ENCODE assay signal across 19 cellular contexts in genomic region chr1:237227507-237227906, GRCh38.
DNase-seq lines count a peak whose midpoint lies in the region; ATAC-seq and TF ChIP-seq lines count a peak whose summit lies in the region.
"Had no signal": no experiment of that assay in that cellular context is flagged by ENCODE, and none has a peak within 500 bp of the region (broad histone marks: within the 10 kb centered on the region; RNA-seq: fewer than 3 reads in every experiment).

No MANE protein-coding gene starts in this region.

- peak; percentile 40 to 65 (median 51) for ATAC-seq in heart right ventricle
- peak; percentile 45 to 50 for ATAC-seq in right cardiac atrium
- no peak for ATAC-seq in HG02798 (IDR thresholded peaks at IDR 0.05; ENCODE audit: poor library complexity, unreplicated experiment)
- ATAC-seq: A549 had no signal

- no peaks in the 10 kb centered on the region for H3K9me3 ChIP-seq in HEK293 (ENCODE audit: control insufficient read depth, insufficient read depth, low read depth, low read length)
- no peaks in the 10 kb centered on the region for H3K9me3 ChIP-seq in heart right ventricle
- no peaks in the 10 kb centered on the region for H3K9me3 ChIP-seq in right cardiac atrium (ENCODE audit: control insufficient read depth, low read length)
- H3K9me3 ChIP-seq: A549, Caco-2 had no signal

- H3K27me3 ChIP-seq in heart right ventricle (no peaks in the 10 kb centered on the region), right cardiac atrium (ENCODE audit: control insufficient read depth, insufficient read depth) (no peaks in the 10 kb centered on the region)

- intact Hi-C loops in heart right ventricle (cut with DNase I): no loop called here
- intact Hi-C loops in right cardiac atrium (cut with DNase I): no loop called here

- TF ChIP-seq CTCF in HEK293 (tag by site-specific recombination; IDR thresholded peaks at IDR 0.05): no peak
- no peak for TF ChIP-seq CTCF in heart right ventricle (IDR thresholded peaks at IDR 0.05)

- peak; percentile 51 for DNase-seq in DMS 273 (lab: John Stamatoyannopoulos, UW; ENCODE audit: unreplicated experiment)
- DNase-seq in DMS 273 treated with DMSO at 0.1 percent for 48 hours (lab: John Stamatoyannopoulos, UW): no peak
- DNase-seq in heart right ventricle: no peak
- DNase-seq in right cardiac atrium: peak in 2 of 3 donors; percentile 62 to 64
- no peak for DNase-seq in NCI-H510A treated with DMSO at 0.1 percent for 48 hours (lab: John Stamatoyannopoulos, UW)
- no peak for DNase-seq in NCI-H1105 treated with DMSO at 0.1 percent for 48 hours (lab: John Stamatoyannopoulos, UW)
- DNase-seq: AML-193; Caco-2; CD4-positive, alpha-beta T cell; DMS79 treated with DMSO at 0.1 percent for 48 hours; GF-D8; HCEC 1CT; HFFc6; IMR-90 had no signal

- H3K27ac ChIP-seq in HEK293 (ENCODE audit: extremely low read depth, low read depth, low read length) (no peak overlapping the region), heart right ventricle (no peak overlapping the region), right cardiac atrium (ENCODE audit: low read length) (no peak overlapping the region)
- H3K27ac ChIP-seq: 22Rv1, A549, C4-2B had no signal

- H3K4me1 ChIP-seq in HEK293 (ENCODE audit: control insufficient read depth, insufficient read depth, low read length): no peaks in the 10 kb centered on the region
- H3K4me1 ChIP-seq in heart right ventricle: peaks cover 0 to 95% (median 51%) of the 10 kb centered on the region in 9 donors
- H3K4me1 ChIP-seq in right cardiac atrium (ENCODE audit: control insufficient read depth, insufficient read depth, low read length): peaks cover 2% of the 10 kb centered on the region
- H3K4me1 ChIP-seq: A549, Caco-2 had no signal

- CTCF ChIA-PET in HEK293 (lab: Yijun Ruan, JAX): interaction anchor here (0.6 to 0.9 kb wide), 4 partner anchors 41 to 619 kb away, joined by 3 to 7 read pairs (median 4); no protein-coding TSS in a partner anchor

- 47 to 77% methylated on average over 4 of the region's 4 CpGs for WGBS in heart right ventricle, 2 donors
- WGBS in right cardiac atrium: 70% methylated on average over 4 of the region's 4 CpGs

- POLR2A ChIA-PET in HEK293 (lab: Yijun Ruan, JAX): no interaction called here

- H3K4me3 ChIP-seq in HEK293 (ENCODE audit: low read depth, low read length): no peak overlapping the region
- no peak overlapping the region for H3K4me3 ChIP-seq in heart right ventricle
- no peak overlapping the region for H3K4me3 ChIP-seq in right cardiac atrium (ENCODE audit: low read length)
- H3K4me3 ChIP-seq: A549 had no signal

- H3K36me3 ChIP-seq in HEK293 (ENCODE audit: control insufficient read depth in 2 of 2, insufficient read depth in 1 of 2, low read length in 2 of 2) (no peaks in the 10 kb centered on the region), heart right ventricle (no peaks in the 10 kb centered on the region)

TF ChIP-seq in HEK293, 187 proteins besides CTCF, POLR2A, EP300 and RAD21:
- TF ChIP-seq SCRT2 (tag by site-specific recombination; IDR thresholded peaks at IDR 0.05) (peak; percentile 23; the same call in 1 of the 2 replicates), ZNF530 (tag by site-specific recombination; IDR thresholded peaks at IDR 0.05; ENCODE audit: low read depth) (no peak)

Comparison
In these comparisons a context has a peak if more than half of its experiments do, and no peak if none do; other contexts are left out.
1. DNase-seq: peak in DMS 273 (single experiment) and right cardiac atrium (2 of 3); none in DMS 273 treated with DMSO at 0.1 percent for 48 hours (single experiment), heart right ventricle (0 of 2), NCI-H510A treated with DMSO at 0.1 percent for 48 hours (single experiment) and NCI-H1105 treated with DMSO at 0.1 percent for 48 hours (single experiment).